ENCODE assay signal across 21 cellular contexts in genomic region chr20:32150291-32150848, GRCh38. TPM values are rescaled to one million over a fixed set of nuclear protein-coding genes. Genes with fewer than 3 reads are reported as not detected.
A peak's percentile ranks its signal among the peaks of the same experiment; 100 is the strongest.
DNase-seq lines count a peak whose midpoint lies in the region; ATAC-seq and TF ChIP-seq lines count a peak whose summit lies in the region.
"Had no signal": no experiment of that assay in that cellular context is flagged by ENCODE, and none has a peak within 500 bp of the region (broad histone marks: within the 10 kb centered on the region; RNA-seq: fewer than 3 reads in every experiment).

No MANE protein-coding gene starts in this region.

- H3K27ac ChIP-seq in HEK293 (ENCODE audit: extremely low read depth, low read depth, low read length) (no peak overlapping the region), RWPE1 (peak overlapping the region; percentile 1; the same call in 1 of the 2 replicates)

- no peaks in the 10 kb centered on the region for H3K4me1 ChIP-seq in HEK293 (ENCODE audit: control insufficient read depth, insufficient read depth, low read length)

- H3K27me3 Mint-ChIP-seq in glutamatergic neuron (ENCODE audit: unreplicated experiment) = peaks cover 5% of the 10 kb centered on the region
- no peaks in the 10 kb centered on the region for H3K27me3 Mint-ChIP-seq in activated T-cell treated with anti-CD3 and anti-CD28 coated beads, Interleukin-2, amount 50 U/mL, for 24 hours
- H3K27me3 Mint-ChIP-seq: CD4-positive, alpha-beta T cell had no signal

- H3K27ac Mint-ChIP-seq in glutamatergic neuron (ENCODE audit: unreplicated experiment) = no peak overlapping the region
- no peak overlapping the region for H3K27ac Mint-ChIP-seq in activated T-cell treated with anti-CD3 and anti-CD28 coated beads, Interleukin-2, amount 50 U/mL, for 24 hours
- H3K27ac Mint-ChIP-seq: CD4-positive, alpha-beta T cell had no signal

- CTCF ChIA-PET in HEK293 (lab: Yijun Ruan, JAX) (no interaction called here), RWPE1 (lab: Yijun Ruan, JAX) (interaction anchor here (0.6 kb wide), 4 partner anchors 61 to 949 kb away, joined by 3 to 5 read pairs (median 4); no protein-coding TSS in a partner anchor)

- peaks cover 23 to 84% of the 10 kb centered on the region in 2 experiments; a peak in 2 of 3 replicates for H3K36me3 ChIP-seq in HEK293 (ENCODE audit: control insufficient read depth in 2 of 2, insufficient read depth in 1 of 2, low read length in 2 of 2)

- H3K4me1 Mint-ChIP-seq in glutamatergic neuron (ENCODE audit: low read depth, unreplicated experiment) = peaks cover 9% of the 10 kb centered on the region
- peaks cover 3% of the 10 kb centered on the region for H3K4me1 Mint-ChIP-seq in activated T-cell treated with anti-CD3 and anti-CD28 coated beads, Interleukin-2, amount 50 U/mL, for 24 hours (ENCODE audit: low read depth)

- intact Hi-C loops in sciatic nerve (cut with DNase I) = no loop called here

- TF ChIP-seq CTCF in HEK293 (tag by site-specific recombination; IDR thresholded peaks at IDR 0.05) = no peak
- no peak for TF ChIP-seq CTCF in RWPE1 (conservative IDR thresholded peaks at IDR 0.05; ENCODE audit: low read depth)
- TF ChIP-seq CTCF in glutamatergic neuron (IDR thresholded peaks at IDR 0.05; ENCODE audit: partially characterized antibody, unreplicated experiment) = no peak

- DNase-seq in RWPE1 (ENCODE audit: low spot score) (no peak), glutamatergic neuron (peak; percentile 17), sciatic nerve (ENCODE audit: low spot score) (peak; percentile 38)
- DNase-seq in activated T-cell treated with anti-CD3 and anti-CD28 coated beads, Interleukin-2, amount 50 U/mL, for 24 hours = no peak
- DNase-seq: CD4-positive, alpha-beta T cell; COR-L47; DMS 273 treated with DMSO at 0.1 percent for 48 hours; DND-41; KG1; NCI-H1105; NCI-H146; NCI-H2029; NCI-H226; NCI-H524; NCI-H774; NK-92 treated with Interleukin-12 subunit alpha and Interleukin-12 subunit beta, amount 100 ng/mL, for 24 hours had no signal

- peaks cover 9% of the 10 kb centered on the region for H3K36me3 Mint-ChIP-seq in glutamatergic neuron (ENCODE audit: unreplicated experiment)
- H3K36me3 Mint-ChIP-seq in activated T-cell treated with anti-CD3 and anti-CD28 coated beads, Interleukin-2, amount 50 U/mL, for 24 hours (ENCODE audit: low read depth) = peaks cover 96% of the 10 kb centered on the region

- H3K9me3 ChIP-seq in HEK293 (ENCODE audit: control insufficient read depth, insufficient read depth, low read depth, low read length) = no peaks in the 10 kb centered on the region

- ATAC-seq in sciatic nerve (no peak), GM21423 (IDR thresholded peaks at IDR 0.05; ENCODE audit: unreplicated experiment) (no peak), HG03571 (IDR thresholded peaks at IDR 0.05; ENCODE audit: unreplicated experiment) (no peak)
- ATAC-seq: GM12878, SK-N-SH treated with all-trans-retinoic acid at 6 μM for 48 hours had no signal

- no peak overlapping the region for H3K4me3 ChIP-seq in HEK293 (ENCODE audit: low read depth, low read length)
- H3K4me3 ChIP-seq: GM12878 had no signal

- no peaks in the 10 kb centered on the region for H3K9me3 Mint-ChIP-seq in glutamatergic neuron (ENCODE audit: unreplicated experiment)
- H3K9me3 Mint-ChIP-seq in activated T-cell treated with anti-CD3 and anti-CD28 coated beads, Interleukin-2, amount 50 U/mL, for 24 hours = no peaks in the 10 kb centered on the region
- H3K9me3 Mint-ChIP-seq: CD4-positive, alpha-beta T cell had no signal

- H3K4me3 Mint-ChIP-seq in glutamatergic neuron (ENCODE audit: unreplicated experiment) = no peak overlapping the region
- H3K4me3 Mint-ChIP-seq in activated T-cell treated with anti-CD3 and anti-CD28 coated beads, Interleukin-2, amount 50 U/mL, for 24 hours = no peak overlapping the region
- H3K4me3 Mint-ChIP-seq: CD4-positive, alpha-beta T cell had no signal

- POLR2A ChIA-PET in HEK293 (lab: Yijun Ruan, JAX) = no interaction called here
- POLR2A ChIA-PET in RWPE1 (lab: Yijun Ruan, JAX; ENCODE audit: low non-redundant PET) = no interaction called here

TF ChIP-seq in HEK293, 187 proteins besides CTCF, POLR2A, EP300 and RAD21:
- TF ChIP-seq ZXDB (tag by site-specific recombination; IDR thresholded peaks at IDR 0.05) (no peak), ZNF510 (tag by site-specific recombination; IDR thresholded peaks at IDR 0.05; ENCODE audit: insufficient replicate concordance) (no peak), ZIC2 (tag by site-specific recombination; IDR thresholded peaks at IDR 0.05) (no peak), ZNF157 (tag by site-specific recombination; IDR thresholded peaks at IDR 0.05) (no peak), ZFHX2 (tag by site-specific recombination; conservative IDR thresholded peaks at IDR 0.05) (peak; percentile 28; the same call in 1 of the 2 replicates), ZNF785 (tag by site-specific recombination; IDR thresholded peaks at IDR 0.05) (no peak), ZSCAN30 (tag by site-specific recombination; IDR thresholded peaks at IDR 0.05) (no peak)

RNA-seq across cellular contexts. Expression of gene TM9SF4, which starts 40.9 kb away (rescaled TPM):
- total RNA-seq in glutamatergic neuron (ENCODE audit: unreplicated experiment) (106 TPM), sciatic nerve (42.9 TPM)

RNA-seq across cellular contexts. Expression of gene PLAGL2, which starts 57.2 kb away (rescaled TPM):
- total RNA-seq in glutamatergic neuron (ENCODE audit: unreplicated experiment) = 34.9 TPM
- total RNA-seq in sciatic nerve = 7.9 TPM

RNA-seq across cellular contexts. Expression of gene POFUT1, which starts 57.3 kb away (rescaled TPM):
- 29.5 TPM for total RNA-seq in glutamatergic neuron (ENCODE audit: unreplicated experiment)
- 27.8 TPM for total RNA-seq in sciatic nerve

Comparison
In these comparisons a context has a peak if more than half of its experiments do, and no peak if none do; other contexts are left out.
1. DNase-seq: peak in glutamatergic neuron (single experiment) and sciatic nerve (single experiment); none in RWPE1 (single experiment) and activated T-cell treated with anti-CD3 and anti-CD28 coated beads, Interleukin-2, amount 50 U/mL, for 24 hours (single experiment).